Comparison of ENCODE assay signal across 18 cellular contexts in the genomic region with DNA sequence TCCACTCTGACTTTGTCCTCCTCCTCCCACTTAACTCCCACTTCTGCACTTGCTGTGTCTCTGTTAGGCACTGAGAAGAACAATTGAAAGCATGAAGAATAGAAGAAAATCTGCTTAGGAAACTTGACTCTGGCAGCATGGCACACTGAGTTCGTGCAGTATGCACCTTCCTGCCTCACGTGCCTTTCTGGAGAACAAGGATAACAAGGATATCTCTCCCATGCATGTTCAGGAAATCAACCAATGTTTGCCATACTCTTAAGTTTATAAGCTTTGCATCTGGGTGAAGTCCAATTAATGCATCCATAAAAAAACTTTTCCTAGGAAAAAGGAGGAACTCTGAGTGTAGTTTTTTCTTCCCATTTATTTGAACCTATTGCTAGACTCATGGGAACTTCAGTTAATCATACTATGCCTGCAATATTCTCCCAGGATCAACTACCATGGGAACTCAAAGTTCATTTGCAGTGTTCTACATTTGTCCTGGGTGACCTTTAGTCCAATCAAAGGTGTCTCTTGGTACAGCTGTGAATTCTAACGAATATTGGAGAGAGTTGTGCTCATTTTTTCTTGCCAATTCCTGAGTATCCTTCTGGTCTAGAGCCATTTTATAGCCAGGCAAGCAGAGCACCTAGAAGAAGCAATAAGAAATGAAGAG.
DNase-seq lines count a peak whose midpoint lies in the region; ATAC-seq, FAIRE-seq and TF ChIP-seq lines count a peak whose summit lies in the region.
"Had no signal": no experiment of that assay in that cellular context is flagged by ENCODE, and none has a peak within 500 bp of the region (broad histone marks: within the 10 kb centered on the region; RNA-seq: fewer than 3 reads in every experiment).

No MANE protein-coding gene starts in this region.

- no peaks in the 10 kb centered on the region for H3K79me2 ChIP-seq in keratinocyte (ENCODE audit: control insufficient read depth, insufficient read depth, low read length)

- H3K27me3 ChIP-seq in WERI-Rb-1 (ENCODE audit: insufficient read depth, low read depth, severe bottlenecking) = no peaks in the 10 kb centered on the region
- no peaks in the 10 kb centered on the region for H3K27me3 ChIP-seq in keratinocyte (ENCODE audit: control insufficient read depth, extremely low read depth, insufficient read depth, low read length)
- no peaks in the 10 kb centered on the region for H3K27me3 ChIP-seq in right atrium auricular region
- H3K27me3 ChIP-seq: BLaER1 treated with 17β-estradiol and CSF1 and Interleukin-3, amounts not matched to agents 10 nM and 100 nM had no signal

- no peak overlapping the region for H2AFZ ChIP-seq in keratinocyte (ENCODE audit: control insufficient read depth, low read length)
- H2AFZ ChIP-seq: PC-9 had no signal

- peaks cover 48% of the 10 kb centered on the region for H3K4me1 Mint-ChIP-seq in nephron

- H3K4me2 ChIP-seq in A549 = no peak overlapping the region
- H3K4me2 ChIP-seq in keratinocyte (ENCODE audit: control insufficient read depth, extremely low read depth, insufficient read depth, low read depth, low read length) = no peak overlapping the region
- H3K4me2 ChIP-seq: BLaER1 treated with 17β-estradiol and CSF1 and Interleukin-3, amounts not matched to agents 10 nM and 100 nM; PC-9 had no signal

- no peaks in the 10 kb centered on the region for H3K9me3 ChIP-seq in A549
- H3K9me3 ChIP-seq in WERI-Rb-1 (ENCODE audit: severe bottlenecking) = no peaks in the 10 kb centered on the region
- H3K9me3 ChIP-seq in keratinocyte (ENCODE audit: control insufficient read depth, low read depth, low read length) = no peaks in the 10 kb centered on the region
- no peaks in the 10 kb centered on the region for H3K9me3 ChIP-seq in right atrium auricular region
- H3K9me3 ChIP-seq: BLaER1 treated with 17β-estradiol and CSF1 and Interleukin-3, amounts not matched to agents 10 nM and 100 nM had no signal

- H3K36me3 ChIP-seq in WERI-Rb-1 = no peaks in the 10 kb centered on the region
- no peaks in the 10 kb centered on the region for H3K36me3 ChIP-seq in keratinocyte (ENCODE audit: control insufficient read depth in 2 of 2, extremely low read depth in 1 of 2, insufficient read depth in 2 of 2, low read length in 2 of 2)
- no peaks in the 10 kb centered on the region for H3K36me3 ChIP-seq in right atrium auricular region
- H3K36me3 ChIP-seq: BLaER1 treated with 17β-estradiol and CSF1 and Interleukin-3, amounts not matched to agents 10 nM and 100 nM had no signal

- H3K4me3 ChIP-seq in A549 (no peak overlapping the region), WERI-Rb-1 (ENCODE audit: low read depth, low read length) (no peak overlapping the region), keratinocyte (ENCODE audit: control insufficient read depth in 2 of 3, extremely low read depth in 1 of 3, insufficient read depth in 2 of 3, low read depth in 1 of 3, low read length in 3 of 3) (no peak overlapping the region), right atrium auricular region (no peak overlapping the region)
- H3K4me3 ChIP-seq: BLaER1 treated with 17β-estradiol and CSF1 and Interleukin-3, amounts not matched to agents 10 nM and 100 nM; K562; PC-9 had no signal

- ATAC-seq in A549 = no peak
- ATAC-seq in HG03280 (IDR thresholded peaks at IDR 0.05; ENCODE audit: unreplicated experiment) = no peak
- no peak for ATAC-seq in HG02970 (IDR thresholded peaks at IDR 0.05; ENCODE audit: low FRiP score, unreplicated experiment)
- ATAC-seq: K562 had no signal

- no peak for TF ChIP-seq RAD21 in A549 (conservative IDR thresholded peaks at IDR 0.05 in 1 of 2, IDR thresholded peaks at IDR 0.05 in 1 of 2)

- dilution Hi-C loops in keratinocyte (cut with MboI; ENCODE audit: extremely low pct_ligation_motif_present, low sequenced_read_pairs) = no loop called here

- H3K4me1 ChIP-seq in A549 = no peaks in the 10 kb centered on the region
- H3K4me1 ChIP-seq in keratinocyte (ENCODE audit: control insufficient read depth, extremely low read depth, insufficient read depth, low read length) = no peaks in the 10 kb centered on the region
- no peaks in the 10 kb centered on the region for H3K4me1 ChIP-seq in right atrium auricular region

- 46% methylated on average over 3 of the region's 3 CpGs for WGBS in A549 (ENCODE audit: missing lambda C conversion rate)

- no peak overlapping the region for H3K4me3 Mint-ChIP-seq in nephron

- TF ChIP-seq EP300 in A549 (IDR thresholded peaks at IDR 0.05) = no peak

- TF ChIP-seq POLR2A in A549 (IDR thresholded peaks at IDR 0.05; ENCODE audit: low read length) = no peak

- H3K27me3 Mint-ChIP-seq in nephron (ENCODE audit: low read depth) = no peaks in the 10 kb centered on the region

- CTCF ChIA-PET in A549 (lab: Yijun Ruan, JAX) = no interaction called here

- TF ChIP-seq CTCF in A549 (IDR thresholded peaks at IDR 0.05) = no peak
- no peak for TF ChIP-seq CTCF in WERI-Rb-1 (IDR thresholded peaks at IDR 0.05; ENCODE audit: low read depth, low read length)
- no peak for TF ChIP-seq CTCF in keratinocyte (optimal IDR thresholded peaks at IDR 0.05 in 1 of 3, IDR thresholded peaks at IDR 0.05 in 1 of 3, conservative IDR thresholded peaks at IDR 0.05 in 1 of 3; ENCODE audit: extremely low read depth in 1 of 3, insufficient read depth in 2 of 3, low read length in 3 of 3)
- no peak for TF ChIP-seq CTCF in nephron (IDR thresholded peaks at IDR 0.05; ENCODE audit: unreplicated experiment in 3 of 3)
- no peak for TF ChIP-seq CTCF in right atrium auricular region (IDR thresholded peaks at IDR 0.05)

- H3K27ac Mint-ChIP-seq in nephron = peak overlapping the region; percentile 22 to 66 (median 63)

- H4K20me1 ChIP-seq in keratinocyte (ENCODE audit: control insufficient read depth, extremely low read depth, insufficient read depth, low read length) = no peaks in the 10 kb centered on the region
- H4K20me1 ChIP-seq: BLaER1 treated with 17β-estradiol and CSF1 and Interleukin-3, amounts not matched to agents 10 nM and 100 nM had no signal

- H3K36me3 Mint-ChIP-seq in nephron (ENCODE audit: low read depth) = no peaks in the 10 kb centered on the region

- H3K9ac ChIP-seq in keratinocyte (ENCODE audit: control insufficient read depth, extremely low read depth, insufficient read depth, low read length) = no peak overlapping the region
- H3K9ac ChIP-seq: BLaER1 treated with 17β-estradiol and CSF1 and Interleukin-3, amounts not matched to agents 10 nM and 100 nM had no signal

- H3K27ac ChIP-seq in A549 = no peak overlapping the region
- H3K27ac ChIP-seq in WERI-Rb-1 = peak overlapping the region; percentile 81
- H3K27ac ChIP-seq in keratinocyte (ENCODE audit: control insufficient read depth, insufficient read depth, low read length) = no peak overlapping the region
- no peak overlapping the region for H3K27ac ChIP-seq in right atrium auricular region
- H3K27ac ChIP-seq: BLaER1 treated with 17β-estradiol and CSF1 and Interleukin-3, amounts not matched to agents 10 nM and 100 nM; HL-60; PC-9 had no signal

- FAIRE-seq in A549 (lab: Jason Lieb, UNC) (peak; percentile 49), keratinocyte (lab: Jason Lieb, UNC) (peak; percentile 61)
- FAIRE-seq: K562 had no signal

- no peaks in the 10 kb centered on the region for H3K9me3 Mint-ChIP-seq in nephron

- POLR2A ChIA-PET in A549 (lab: Yijun Ruan, JAX) = no interaction called here

- no peak for DNase-seq in A549 (ENCODE audit: low read depth in 1 of 2, low spot score in 1 of 2)
- no peak for DNase-seq in WERI-Rb-1
- DNase-seq in keratinocyte (ENCODE audit: low read depth, low spot score) = no peak
- no peak for DNase-seq in activated CD4-positive, alpha-beta T cell treated with anti-CD3 and anti-CD28 coated beads for 1 hour
- no peak for DNase-seq in right atrium auricular region (ENCODE audit: low spot score)
- DNase-seq: 8988T, H7, NCI-H1092, NCI-H1694 treated with DMSO at 0.1 percent for 48 hours, NCI-H446 treated with DMSO at 0.1 percent for 48 hours, NCI-H748 treated with DMSO at 0.1 percent for 48 hours, PC-9 had no signal

- no peaks in the 10 kb centered on the region for H3K9me1 ChIP-seq in keratinocyte (ENCODE audit: control insufficient read depth, extremely low read depth, insufficient read depth, low read length)

TF ChIP-seq in A549, 52 proteins besides CTCF, POLR2A, EP300 and RAD21 (continues in another document):
- TF ChIP-seq EHMT2 (IDR thresholded peaks at IDR 0.05; ENCODE audit: low read depth) (no peak), NFE2L2 (conservative IDR thresholded peaks at IDR 0.05; ENCODE audit: low read length) (no peak), NR3C1 (IDR thresholded peaks at IDR 0.05) (no peak), RCOR1 (IDR thresholded peaks at IDR 0.05; ENCODE audit: low read depth, low read length) (no peak), FOXS1 (CRISPR knock-in tag; IDR thresholded peaks at IDR 0.05) (no peak), PHF8 (IDR thresholded peaks at IDR 0.05; ENCODE audit: borderline replicate concordance, low read depth) (no peak), HDAC2 (IDR thresholded peaks at IDR 0.05) (no peak), CEBPB (IDR thresholded peaks at IDR 0.05) (no peak), ZSCAN20 (CRISPR knock-in tag; IDR thresholded peaks at IDR 0.05) (no peak)
- TF ChIP-seq, protein P1, sequence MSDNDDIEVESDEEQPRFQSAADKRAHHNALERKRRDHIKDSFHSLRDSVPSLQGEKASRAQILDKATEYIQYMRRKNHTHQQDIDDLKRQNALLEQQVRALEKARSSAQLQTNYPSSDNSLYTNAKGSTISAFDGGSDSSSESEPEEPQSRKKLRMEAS (IDR thresholded peaks at IDR 0.05) = no peak
- TF ChIP-seq, protein P2, sequence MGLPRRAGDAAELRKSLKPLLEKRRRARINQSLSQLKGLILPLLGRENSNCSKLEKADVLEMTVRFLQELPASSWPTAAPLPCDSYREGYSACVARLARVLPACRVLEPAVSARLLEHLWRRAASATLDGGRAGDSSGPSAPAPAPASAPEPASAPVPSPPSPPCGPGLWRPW (IDR thresholded peaks at IDR 0.05) = no peak
- TF ChIP-seq, protein P3, sequence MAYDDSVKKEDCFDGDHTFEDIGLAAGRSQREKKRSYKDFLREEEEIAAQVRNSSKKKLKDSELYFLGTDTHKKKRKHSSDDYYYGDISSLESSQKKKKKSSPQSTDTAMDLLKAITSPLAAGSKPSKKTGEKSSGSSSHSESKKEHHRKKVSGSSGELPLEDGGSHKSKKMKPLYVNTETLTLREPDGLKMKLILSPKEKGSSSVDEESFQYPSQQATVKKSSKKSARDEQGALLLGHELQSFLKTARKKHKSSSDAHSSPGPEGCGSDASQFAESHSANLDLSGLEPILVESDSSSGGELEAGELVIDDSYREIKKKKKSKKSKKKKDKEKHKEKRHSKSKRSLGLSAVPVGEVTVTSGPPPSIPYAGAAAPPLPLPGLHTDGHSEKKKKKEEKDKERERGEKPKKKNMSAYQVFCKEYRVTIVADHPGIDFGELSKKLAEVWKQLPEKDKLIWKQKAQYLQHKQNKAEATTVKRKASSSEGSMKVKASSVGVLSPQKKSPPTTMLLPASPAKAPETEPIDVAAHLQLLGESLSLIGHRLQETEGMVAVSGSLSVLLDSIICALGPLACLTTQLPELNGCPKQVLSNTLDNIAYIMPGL (CRISPR knock-in tag; IDR thresholded peaks at IDR 0.05; ENCODE audit: borderline replicate concordance) = no peak
